8 cellular contexts compared by ENCODE assay signal in genomic region chrX:74535211-74535621, GRCh38.
DNase-seq lines count a peak whose midpoint lies in the region; ATAC-seq and TF ChIP-seq lines count a peak whose summit lies in the region.

No MANE protein-coding gene starts in this region.

- peak; percentile 59 for DNase-seq in Daoy (ENCODE audit: low read depth)
- peak; percentile 60 for DNase-seq in HEK293T (ENCODE audit: extremely low spot score)
- peak; percentile 94 for DNase-seq in NCI-H82 (lab: John Stamatoyannopoulos, UW)
- DNase-seq in breast epithelium (ENCODE audit: low spot score in 2 of 2) = no peak
- no peak for DNase-seq in activated CD4-positive, alpha-beta T cell treated with anti-CD3 and anti-CD28 coated beads, Interleukin-2, amount 50 U/mL, for 4 hours

- H3K36me3 ChIP-seq in breast epithelium (no peaks in the 10 kb centered on the region), iPS-20b (ENCODE audit: insufficient read depth, low read depth, low read length) (no peaks in the 10 kb centered on the region), skeletal muscle tissue (ENCODE audit: control insufficient read depth in 3 of 3, insufficient read depth in 3 of 3, low read length in 3 of 3) (no peaks in the 10 kb centered on the region)

- H3K27me3 ChIP-seq in breast epithelium = peaks cover 0 to 60% of the 10 kb centered on the region in 2 donors
- H3K27me3 ChIP-seq in iPS-20b (ENCODE audit: insufficient read depth, low read length) = peaks cover 15% of the 10 kb centered on the region
- H3K27me3 ChIP-seq in skeletal muscle tissue (ENCODE audit: control insufficient read depth in 3 of 3, insufficient read depth in 3 of 3, low read length in 3 of 3) = no peaks in the 10 kb centered on the region

- no peaks in the 10 kb centered on the region for H3K9me3 ChIP-seq in breast epithelium
- no peaks in the 10 kb centered on the region for H3K9me3 ChIP-seq in iPS-20b (ENCODE audit: insufficient read depth, low read depth, low read length)
- H3K9me3 ChIP-seq in skeletal muscle tissue (ENCODE audit: control insufficient read depth in 3 of 3, low read length in 3 of 3) = no peaks in the 10 kb centered on the region

- H3K4me3 ChIP-seq in breast epithelium = peak overlapping the region; percentile 46 to 62 (median 54)
- peak overlapping the region; percentile 64 for H3K4me3 ChIP-seq in iPS-20b (ENCODE audit: low read length)
- H3K4me3 ChIP-seq in skeletal muscle tissue (ENCODE audit: low read length in 3 of 3) = peak overlapping the region; percentile 72 to 78 (median 77)

- POLR2A ChIA-PET in HEK293T (lab: Yijun Ruan, JAX) = interaction anchor here (0.9 kb wide), 1 partner anchor 243 kb away, joined by 3 read pairs; no protein-coding TSS in a partner anchor

- no peak for TF ChIP-seq POLR2A in breast epithelium (IDR thresholded peaks at IDR 0.05)

- no peak for TF ChIP-seq CTCF in breast epithelium (IDR thresholded peaks at IDR 0.05)

- no peak for ATAC-seq in GM21825 (IDR thresholded peaks at IDR 0.05; ENCODE audit: unreplicated experiment)

- intact Hi-C loops in breast epithelium (cut with DNase I; ENCODE audit: low total_unique reads) = no loop called here

- CTCF ChIA-PET in HEK293T (lab: Yijun Ruan, JAX) = interaction anchor here (0.6 to 2.0 kb wide), 5 partner anchors 10 to 372 kb away, joined by 4 to 10 read pairs (median 7); no protein-coding TSS in a partner anchor

- H3K27ac ChIP-seq in breast epithelium = peak overlapping the region; percentile 81 to 86
- H3K27ac ChIP-seq in iPS-20b (ENCODE audit: low read length) = no peak overlapping the region
- H3K27ac ChIP-seq in skeletal muscle tissue (ENCODE audit: low read depth, low read length) = peak overlapping the region; percentile 97

- H3K9ac ChIP-seq in iPS-20b (ENCODE audit: low read depth, low read length) = no peak overlapping the region
- peak overlapping the region; percentile 76 to 84 (median 80) for H3K9ac ChIP-seq in skeletal muscle tissue (ENCODE audit: low read depth in 1 of 3, low read length in 3 of 3)

- H3K4me1 ChIP-seq in breast epithelium = no peaks in the 10 kb centered on the region
- H3K4me1 ChIP-seq in iPS-20b (ENCODE audit: insufficient read depth, low read length) = no peaks in the 10 kb centered on the region
- peaks cover 0 to 9% (median 4%) of the 10 kb centered on the region in 3 donors for H3K4me1 ChIP-seq in skeletal muscle tissue (ENCODE audit: control insufficient read depth in 3 of 3, insufficient read depth in 3 of 3, low read length in 3 of 3)

TF ChIP-seq in HEK293T, 16 proteins besides CTCF, POLR2A, EP300 and RAD21:
- TF ChIP-seq SP1 (IDR thresholded peaks at IDR 0.05) (no peak), FOXM1 (IDR thresholded peaks at IDR 0.05; ENCODE audit: borderline replicate concordance) (no peak), FOXK2 (IDR thresholded peaks at IDR 0.05) (no peak), HDGF (IDR thresholded peaks at IDR 0.05; ENCODE audit: borderline replicate concordance) (no peak), SUZ12 (IDR thresholded peaks at IDR 0.05) (no peak), TARDBP (IDR thresholded peaks at IDR 0.05) (no peak), ELF4 (IDR thresholded peaks at IDR 0.05) (no peak), PKNOX1 (IDR thresholded peaks at IDR 0.05) (no peak), BHLHE40 (IDR thresholded peaks at IDR 0.05; ENCODE audit: borderline replicate concordance) (no peak), FOXA1 (IDR thresholded peaks at IDR 0.05) (no peak), LEF1 (IDR thresholded peaks at IDR 0.05; ENCODE audit: borderline replicate concordance) (no peak), L3MBTL2 (conservative IDR thresholded peaks at IDR 0.05) (no peak), ZNF384 (IDR thresholded peaks at IDR 0.05) (no peak), CTBP1 (IDR thresholded peaks at IDR 0.05; ENCODE audit: borderline replicate concordance) (no peak), NFRKB (IDR thresholded peaks at IDR 0.05) (no peak), ARNT (IDR thresholded peaks at IDR 0.05) (no peak)

Comparison
In these comparisons a context has a peak if more than half of its experiments do, and no peak if none do; other contexts are left out.
1. DNase-seq: peak in Daoy (single experiment), HEK293T (single experiment) and NCI-H82 (single experiment); none in breast epithelium (0 of 2) and activated CD4-positive, alpha-beta T cell treated with anti-CD3 and anti-CD28 coated beads, Interleukin-2, amount 50 U/mL, for 4 hours (0 of 2).
2. Peak in every context shown above with its lines, with median percentiles within 50 percentile points of each other: H3K4me3 ChIP-seq.